1 cellular context compared by ENCODE assay signal in the genomic region with DNA sequence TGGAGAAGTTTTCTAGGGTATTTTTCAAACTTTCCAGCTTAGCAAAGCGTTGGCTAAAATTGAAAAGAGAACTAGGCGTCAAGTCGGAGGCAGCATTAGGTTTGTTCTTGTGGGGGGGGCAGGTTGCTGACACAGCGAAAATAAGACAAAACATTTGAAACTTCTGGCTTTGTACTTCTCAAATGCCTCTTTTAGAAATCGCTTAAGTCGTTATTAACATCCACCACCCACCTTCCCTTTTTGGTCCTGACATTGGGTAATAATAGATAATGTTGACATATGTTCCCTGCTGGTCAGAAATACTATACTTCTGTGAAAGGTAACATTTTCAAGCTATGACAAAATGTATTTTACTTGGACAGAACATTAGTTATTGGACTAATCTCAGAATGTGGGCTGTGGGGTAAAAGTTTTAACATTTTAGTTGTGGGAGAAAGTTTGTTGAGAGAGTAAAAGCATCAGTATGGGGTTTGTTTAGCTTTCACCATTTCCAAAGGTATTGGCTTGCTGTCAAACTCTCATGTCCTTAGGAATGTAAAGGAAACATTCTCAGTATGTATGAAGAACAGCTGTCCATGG.
TF ChIP-seq lines count a peak whose summit lies in the region.

No MANE protein-coding gene starts in this region.

TF ChIP-seq in K562, 482 proteins besides CTCF, POLR2A, EP300 and RAD21 (continued from another document and continues in another):
- TF ChIP-seq, protein P1, sequence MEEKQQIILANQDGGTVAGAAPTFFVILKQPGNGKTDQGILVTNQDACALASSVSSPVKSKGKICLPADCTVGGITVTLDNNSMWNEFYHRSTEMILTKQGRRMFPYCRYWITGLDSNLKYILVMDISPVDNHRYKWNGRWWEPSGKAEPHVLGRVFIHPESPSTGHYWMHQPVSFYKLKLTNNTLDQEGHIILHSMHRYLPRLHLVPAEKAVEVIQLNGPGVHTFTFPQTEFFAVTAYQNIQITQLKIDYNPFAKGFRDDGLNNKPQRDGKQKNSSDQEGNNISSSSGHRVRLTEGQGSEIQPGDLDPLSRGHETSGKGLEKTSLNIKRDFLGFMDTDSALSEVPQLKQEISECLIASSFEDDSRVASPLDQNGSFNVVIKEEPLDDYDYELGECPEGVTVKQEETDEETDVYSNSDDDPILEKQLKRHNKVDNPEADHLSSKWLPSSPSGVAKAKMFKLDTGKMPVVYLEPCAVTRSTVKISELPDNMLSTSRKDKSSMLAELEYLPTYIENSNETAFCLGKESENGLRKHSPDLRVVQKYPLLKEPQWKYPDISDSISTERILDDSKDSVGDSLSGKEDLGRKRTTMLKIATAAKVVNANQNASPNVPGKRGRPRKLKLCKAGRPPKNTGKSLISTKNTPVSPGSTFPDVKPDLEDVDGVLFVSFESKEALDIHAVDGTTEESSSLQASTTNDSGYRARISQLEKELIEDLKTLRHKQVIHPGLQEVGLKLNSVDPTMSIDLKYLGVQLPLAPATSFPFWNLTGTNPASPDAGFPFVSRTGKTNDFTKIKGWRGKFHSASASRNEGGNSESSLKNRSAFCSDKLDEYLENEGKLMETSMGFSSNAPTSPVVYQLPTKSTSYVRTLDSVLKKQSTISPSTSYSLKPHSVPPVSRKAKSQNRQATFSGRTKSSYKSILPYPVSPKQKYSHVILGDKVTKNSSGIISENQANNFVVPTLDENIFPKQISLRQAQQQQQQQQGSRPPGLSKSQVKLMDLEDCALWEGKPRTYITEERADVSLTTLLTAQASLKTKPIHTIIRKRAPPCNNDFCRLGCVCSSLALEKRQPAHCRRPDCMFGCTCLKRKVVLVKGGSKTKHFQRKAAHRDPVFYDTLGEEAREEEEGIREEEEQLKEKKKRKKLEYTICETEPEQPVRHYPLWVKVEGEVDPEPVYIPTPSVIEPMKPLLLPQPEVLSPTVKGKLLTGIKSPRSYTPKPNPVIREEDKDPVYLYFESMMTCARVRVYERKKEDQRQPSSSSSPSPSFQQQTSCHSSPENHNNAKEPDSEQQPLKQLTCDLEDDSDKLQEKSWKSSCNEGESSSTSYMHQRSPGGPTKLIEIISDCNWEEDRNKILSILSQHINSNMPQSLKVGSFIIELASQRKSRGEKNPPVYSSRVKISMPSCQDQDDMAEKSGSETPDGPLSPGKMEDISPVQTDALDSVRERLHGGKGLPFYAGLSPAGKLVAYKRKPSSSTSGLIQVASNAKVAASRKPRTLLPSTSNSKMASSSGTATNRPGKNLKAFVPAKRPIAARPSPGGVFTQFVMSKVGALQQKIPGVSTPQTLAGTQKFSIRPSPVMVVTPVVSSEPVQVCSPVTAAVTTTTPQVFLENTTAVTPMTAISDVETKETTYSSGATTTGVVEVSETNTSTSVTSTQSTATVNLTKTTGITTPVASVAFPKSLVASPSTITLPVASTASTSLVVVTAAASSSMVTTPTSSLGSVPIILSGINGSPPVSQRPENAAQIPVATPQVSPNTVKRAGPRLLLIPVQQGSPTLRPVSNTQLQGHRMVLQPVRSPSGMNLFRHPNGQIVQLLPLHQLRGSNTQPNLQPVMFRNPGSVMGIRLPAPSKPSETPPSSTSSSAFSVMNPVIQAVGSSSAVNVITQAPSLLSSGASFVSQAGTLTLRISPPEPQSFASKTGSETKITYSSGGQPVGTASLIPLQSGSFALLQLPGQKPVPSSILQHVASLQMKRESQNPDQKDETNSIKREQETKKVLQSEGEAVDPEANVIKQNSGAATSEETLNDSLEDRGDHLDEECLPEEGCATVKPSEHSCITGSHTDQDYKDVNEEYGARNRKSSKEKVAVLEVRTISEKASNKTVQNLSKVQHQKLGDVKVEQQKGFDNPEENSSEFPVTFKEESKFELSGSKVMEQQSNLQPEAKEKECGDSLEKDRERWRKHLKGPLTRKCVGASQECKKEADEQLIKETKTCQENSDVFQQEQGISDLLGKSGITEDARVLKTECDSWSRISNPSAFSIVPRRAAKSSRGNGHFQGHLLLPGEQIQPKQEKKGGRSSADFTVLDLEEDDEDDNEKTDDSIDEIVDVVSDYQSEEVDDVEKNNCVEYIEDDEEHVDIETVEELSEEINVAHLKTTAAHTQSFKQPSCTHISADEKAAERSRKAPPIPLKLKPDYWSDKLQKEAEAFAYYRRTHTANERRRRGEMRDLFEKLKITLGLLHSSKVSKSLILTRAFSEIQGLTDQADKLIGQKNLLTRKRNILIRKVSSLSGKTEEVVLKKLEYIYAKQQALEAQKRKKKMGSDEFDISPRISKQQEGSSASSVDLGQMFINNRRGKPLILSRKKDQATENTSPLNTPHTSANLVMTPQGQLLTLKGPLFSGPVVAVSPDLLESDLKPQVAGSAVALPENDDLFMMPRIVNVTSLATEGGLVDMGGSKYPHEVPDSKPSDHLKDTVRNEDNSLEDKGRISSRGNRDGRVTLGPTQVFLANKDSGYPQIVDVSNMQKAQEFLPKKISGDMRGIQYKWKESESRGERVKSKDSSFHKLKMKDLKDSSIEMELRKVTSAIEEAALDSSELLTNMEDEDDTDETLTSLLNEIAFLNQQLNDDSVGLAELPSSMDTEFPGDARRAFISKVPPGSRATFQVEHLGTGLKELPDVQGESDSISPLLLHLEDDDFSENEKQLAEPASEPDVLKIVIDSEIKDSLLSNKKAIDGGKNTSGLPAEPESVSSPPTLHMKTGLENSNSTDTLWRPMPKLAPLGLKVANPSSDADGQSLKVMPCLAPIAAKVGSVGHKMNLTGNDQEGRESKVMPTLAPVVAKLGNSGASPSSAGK (IDR thresholded peaks at IDR 0.05) = 0 out of 2 replicates have a peak, but pooled peaks have one; percentile 26
- TF ChIP-seq, protein P2, sequence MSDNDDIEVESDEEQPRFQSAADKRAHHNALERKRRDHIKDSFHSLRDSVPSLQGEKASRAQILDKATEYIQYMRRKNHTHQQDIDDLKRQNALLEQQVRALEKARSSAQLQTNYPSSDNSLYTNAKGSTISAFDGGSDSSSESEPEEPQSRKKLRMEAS (CRISPR knock-in tag; IDR thresholded peaks at IDR 0.05) = no peak
- TF ChIP-seq SMC3 (conservative IDR thresholded peaks at IDR 0.05; ENCODE audit: insufficient read depth, low read depth, low read length) = no peak
- TF ChIP-seq, protein P3, sequence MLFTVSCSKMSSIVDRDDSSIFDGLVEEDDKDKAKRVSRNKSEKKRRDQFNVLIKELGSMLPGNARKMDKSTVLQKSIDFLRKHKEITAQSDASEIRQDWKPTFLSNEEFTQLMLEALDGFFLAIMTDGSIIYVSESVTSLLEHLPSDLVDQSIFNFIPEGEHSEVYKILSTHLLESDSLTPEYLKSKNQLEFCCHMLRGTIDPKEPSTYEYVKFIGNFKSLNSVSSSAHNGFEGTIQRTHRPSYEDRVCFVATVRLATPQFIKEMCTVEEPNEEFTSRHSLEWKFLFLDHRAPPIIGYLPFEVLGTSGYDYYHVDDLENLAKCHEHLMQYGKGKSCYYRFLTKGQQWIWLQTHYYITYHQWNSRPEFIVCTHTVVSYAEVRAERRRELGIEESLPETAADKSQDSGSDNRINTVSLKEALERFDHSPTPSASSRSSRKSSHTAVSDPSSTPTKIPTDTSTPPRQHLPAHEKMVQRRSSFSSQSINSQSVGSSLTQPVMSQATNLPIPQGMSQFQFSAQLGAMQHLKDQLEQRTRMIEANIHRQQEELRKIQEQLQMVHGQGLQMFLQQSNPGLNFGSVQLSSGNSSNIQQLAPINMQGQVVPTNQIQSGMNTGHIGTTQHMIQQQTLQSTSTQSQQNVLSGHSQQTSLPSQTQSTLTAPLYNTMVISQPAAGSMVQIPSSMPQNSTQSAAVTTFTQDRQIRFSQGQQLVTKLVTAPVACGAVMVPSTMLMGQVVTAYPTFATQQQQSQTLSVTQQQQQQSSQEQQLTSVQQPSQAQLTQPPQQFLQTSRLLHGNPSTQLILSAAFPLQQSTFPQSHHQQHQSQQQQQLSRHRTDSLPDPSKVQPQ (CRISPR knock-in tag; IDR thresholded peaks at IDR 0.05; ENCODE audit: borderline replicate concordance) = no peak
- TF ChIP-seq XRCC4 (IDR thresholded peaks at IDR 0.05; ENCODE audit: extremely low read depth, insufficient read depth, insufficient read length) = no peak
- no peak for TF ChIP-seq HOXB6 (CRISPR knock-in tag; IDR thresholded peaks at IDR 0.05; ENCODE audit: borderline replicate concordance)
- TF ChIP-seq HCFC1 (IDR thresholded peaks at IDR 0.05; ENCODE audit: low read depth, low read length) = no peak
- no peak for TF ChIP-seq THAP7 (CRISPR knock-in tag; IDR thresholded peaks at IDR 0.05)
- TF ChIP-seq PPARD (CRISPR knock-in tag; IDR thresholded peaks at IDR 0.05) = no peak
- no peak for TF ChIP-seq TAF7 (tag; IDR thresholded peaks at IDR 0.05)
- no peak for TF ChIP-seq ZNF134 (CRISPR knock-in tag; conservative IDR thresholded peaks at IDR 0.05)
- no peak for TF ChIP-seq ZNF347 (CRISPR knock-in tag; IDR thresholded peaks at IDR 0.05; ENCODE audit: low read depth)
- no peak for TF ChIP-seq BRCA1 (IDR thresholded peaks at IDR 0.05)
- TF ChIP-seq BRCA1 (CRISPR knock-in tag; IDR thresholded peaks at IDR 0.05) = no peak
- TF ChIP-seq MCM7 (IDR thresholded peaks at IDR 0.05) = no peak
- no peak for TF ChIP-seq CEBPG (CRISPR knock-in tag; IDR thresholded peaks at IDR 0.05)
- peak in 1 of 2 experiments; percentile 24; a peak in 1 of 4 replicates for TF ChIP-seq CEBPG (tag; conservative IDR thresholded peaks at IDR 0.05 in 1 of 2, IDR thresholded peaks at IDR 0.05 in 1 of 2)
- TF ChIP-seq HDAC2 (IDR thresholded peaks at IDR 0.05) = no peak
- TF ChIP-seq ZNF232 (CRISPR knock-in tag; IDR thresholded peaks at IDR 0.05) = no peak
- TF ChIP-seq FOXJ3 (CRISPR knock-in tag; IDR thresholded peaks at IDR 0.05) = no peak
- no peak for TF ChIP-seq SP2 (IDR thresholded peaks at IDR 0.05; ENCODE audit: extremely low read depth, low read depth, low read length, poor library complexity, severe bottlenecking)
- TF ChIP-seq LCOR (CRISPR knock-in tag; IDR thresholded peaks at IDR 0.05) = no peak
- peak; percentile 66 for TF ChIP-seq ZNF592 (IDR thresholded peaks at IDR 0.05)
- TF ChIP-seq CTBP1 (IDR thresholded peaks at IDR 0.05; ENCODE audit: borderline replicate concordance) = no peak
- peak; percentile 17; the same call in 1 of the 2 replicates for TF ChIP-seq DMBX1 (CRISPR knock-in tag; IDR thresholded peaks at IDR 0.05; ENCODE audit: borderline replicate concordance)
- no peak for TF ChIP-seq KDM2B (CRISPR knock-in tag; IDR thresholded peaks at IDR 0.05)
- no peak for TF ChIP-seq ARID4B (CRISPR knock-in tag; IDR thresholded peaks at IDR 0.05)
